1 cellular context compared by ENCODE assay signal in the genomic region with DNA sequence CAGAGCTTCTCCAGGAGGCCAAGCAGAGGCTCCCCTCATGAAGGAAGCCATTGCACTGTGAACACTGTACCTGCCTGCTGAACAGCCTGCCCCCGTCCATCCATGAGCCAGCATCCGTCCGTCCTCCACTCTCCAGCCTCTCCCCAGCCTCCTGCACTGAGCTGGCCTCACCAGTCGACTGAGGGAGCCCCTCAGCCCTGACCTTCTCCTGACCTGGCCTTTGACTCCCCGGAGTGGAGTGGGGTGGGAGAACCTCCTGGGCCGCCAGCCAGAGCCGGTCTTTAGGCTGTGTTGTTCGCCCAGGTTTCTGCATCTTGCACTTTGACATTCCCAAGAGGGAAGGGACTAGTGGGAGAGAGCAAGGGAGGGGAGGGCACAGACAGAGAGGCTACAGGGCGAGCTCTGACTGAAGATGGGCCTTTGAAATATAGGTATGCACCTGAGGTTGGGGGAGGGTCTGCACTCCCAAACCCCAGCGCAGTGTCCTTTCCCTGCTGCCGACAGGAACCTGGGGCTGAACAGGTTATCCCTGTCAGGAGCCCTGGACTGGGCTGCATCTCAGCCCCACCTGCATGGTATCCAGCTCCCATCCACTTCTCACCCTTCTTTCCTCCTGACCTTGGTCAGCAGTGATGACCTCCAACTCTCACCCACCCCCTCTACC.
TF ChIP-seq lines count a peak whose summit lies in the region.

No MANE protein-coding gene starts in this region.

TF ChIP-seq in A549, 52 proteins besides CTCF, POLR2A, EP300 and RAD21 (continued from another document):
- no peak for TF ChIP-seq REST (IDR thresholded peaks at IDR 0.05)
- TF ChIP-seq JUN (IDR thresholded peaks at IDR 0.05), result no peak
- no peak for TF ChIP-seq CHD4 (IDR thresholded peaks at IDR 0.05; ENCODE audit: borderline replicate concordance)
- TF ChIP-seq, protein P1, sequence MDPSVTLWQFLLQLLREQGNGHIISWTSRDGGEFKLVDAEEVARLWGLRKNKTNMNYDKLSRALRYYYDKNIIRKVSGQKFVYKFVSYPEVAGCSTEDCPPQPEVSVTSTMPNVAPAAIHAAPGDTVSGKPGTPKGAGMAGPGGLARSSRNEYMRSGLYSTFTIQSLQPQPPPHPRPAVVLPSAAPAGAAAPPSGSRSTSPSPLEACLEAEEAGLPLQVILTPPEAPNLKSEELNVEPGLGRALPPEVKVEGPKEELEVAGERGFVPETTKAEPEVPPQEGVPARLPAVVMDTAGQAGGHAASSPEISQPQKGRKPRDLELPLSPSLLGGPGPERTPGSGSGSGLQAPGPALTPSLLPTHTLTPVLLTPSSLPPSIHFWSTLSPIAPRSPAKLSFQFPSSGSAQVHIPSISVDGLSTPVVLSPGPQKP (IDR thresholded peaks at IDR 0.05; ENCODE audit: low read depth, low read length), result no peak
- TF ChIP-seq, protein P2, sequence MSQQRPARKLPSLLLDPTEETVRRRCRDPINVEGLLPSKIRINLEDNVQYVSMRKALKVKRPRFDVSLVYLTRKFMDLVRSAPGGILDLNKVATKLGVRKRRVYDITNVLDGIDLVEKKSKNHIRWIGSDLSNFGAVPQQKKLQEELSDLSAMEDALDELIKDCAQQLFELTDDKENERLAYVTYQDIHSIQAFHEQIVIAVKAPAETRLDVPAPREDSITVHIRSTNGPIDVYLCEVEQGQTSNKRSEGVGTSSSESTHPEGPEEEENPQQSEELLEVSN (IDR thresholded peaks at IDR 0.05; ENCODE audit: borderline replicate concordance, low read depth), result no peak
- TF ChIP-seq FOSL2 (IDR thresholded peaks at IDR 0.05), result no peak
- no peak for TF ChIP-seq FOSL2 (CRISPR knock-in tag; IDR thresholded peaks at IDR 0.05)
- TF ChIP-seq HDAC2 (IDR thresholded peaks at IDR 0.05), result no peak
- no peak for TF ChIP-seq FOSB (CRISPR knock-in tag; IDR thresholded peaks at IDR 0.05)
- no peak for TF ChIP-seq RFX5 (IDR thresholded peaks at IDR 0.05)
- TF ChIP-seq MYC (IDR thresholded peaks at IDR 0.05; ENCODE audit: borderline replicate concordance, low read length), result no peak
- TF ChIP-seq ZSCAN20 (CRISPR knock-in tag; IDR thresholded peaks at IDR 0.05), result no peak
- TF ChIP-seq HOXA7 (CRISPR knock-in tag; IDR thresholded peaks at IDR 0.05), result no peak
- TF ChIP-seq CEBPB (IDR thresholded peaks at IDR 0.05), result no peak
- TF ChIP-seq POLR2AphosphoS2 (conservative IDR thresholded peaks at IDR 0.05; ENCODE audit: low read length), result no peak
- TF ChIP-seq TFCP2L1 (CRISPR knock-in tag; IDR thresholded peaks at IDR 0.05), result no peak
- TF ChIP-seq HOXB5 (CRISPR knock-in tag; IDR thresholded peaks at IDR 0.05), result no peak
- no peak for TF ChIP-seq MAX (IDR thresholded peaks at IDR 0.05)
- TF ChIP-seq ESRRA (IDR thresholded peaks at IDR 0.05; ENCODE audit: borderline replicate concordance, low read length), result no peak
